ENCODE assay signal across 8 cellular contexts in the genomic region with DNA sequence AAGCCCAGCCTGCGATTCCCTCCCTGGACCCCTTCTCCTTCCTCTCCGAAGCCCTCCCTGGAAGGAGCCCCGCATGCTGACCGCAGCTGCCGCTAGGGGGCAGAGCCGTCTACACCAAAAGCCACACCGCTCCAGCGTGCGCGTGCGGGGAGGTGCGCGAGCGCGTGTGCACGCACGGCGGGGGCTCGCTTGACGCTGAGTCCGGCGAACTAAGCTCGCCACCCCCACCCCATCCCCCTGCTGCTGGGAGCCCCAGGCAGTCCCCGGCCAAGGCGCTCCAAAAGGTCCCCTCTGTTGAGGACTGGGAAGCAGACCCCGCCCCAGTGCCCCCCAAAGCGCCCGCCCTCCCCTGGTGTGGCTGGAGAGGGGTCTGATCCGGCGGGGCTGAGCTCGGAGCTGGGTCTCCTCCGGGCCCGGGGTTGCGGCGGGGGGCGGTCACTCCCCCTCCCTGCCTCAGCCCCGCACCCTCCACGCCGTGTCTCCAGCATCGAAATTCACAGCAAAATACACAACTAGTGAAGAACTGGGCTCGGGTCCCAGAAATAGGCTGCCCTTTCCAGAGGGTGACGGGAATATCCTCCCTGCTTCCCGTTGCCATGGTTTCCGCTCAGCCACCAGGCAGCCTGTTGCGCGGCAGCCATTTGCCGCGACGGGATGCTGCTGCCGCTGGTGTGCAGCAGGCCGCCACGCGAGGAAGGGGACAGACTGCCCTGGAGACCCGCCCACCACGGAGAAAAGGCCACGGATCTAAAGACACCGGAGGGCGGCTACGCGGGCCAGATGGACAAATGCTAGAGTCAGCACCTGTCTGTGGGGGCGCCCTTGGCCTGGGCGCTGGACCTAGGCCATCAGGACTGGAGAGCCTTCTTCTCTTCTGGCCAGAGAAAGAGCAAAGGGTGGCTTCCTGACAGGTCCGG. TPM values are rescaled to one million over a fixed set of nuclear protein-coding genes. Genes with fewer than 3 reads are reported as not detected.
DNase-seq lines count a peak whose midpoint lies in the region; ATAC-seq and TF ChIP-seq lines count a peak whose summit lies in the region.

No MANE protein-coding gene starts in this region.

- no peaks in the 10 kb centered on the region for H3K9me3 Mint-ChIP-seq in activated naive CD8-positive, alpha-beta T cell treated with anti-CD3 and anti-CD28 coated beads, Interleukin-2, amount 10 ng/mL, durations not matched to agents 7 days and 5 days

- POLR2A ChIA-PET in activated naive CD8-positive, alpha-beta T cell treated with anti-CD3 and anti-CD28 coated beads, Interleukin-2, amount 10 ng/mL, durations not matched to agents 7 days and 5 days (lab: Charles Lee): interaction anchor here (1.2 kb wide), 1 partner anchor 12 kb away, joined by 3 read pairs; no protein-coding TSS in a partner anchor

- peak overlapping the region; percentile 75 for H3K4me3 Mint-ChIP-seq in activated naive CD8-positive, alpha-beta T cell treated with anti-CD3 and anti-CD28 coated beads, Interleukin-2, amount 10 ng/mL, durations not matched to agents 7 days and 5 days

- H3K4me1 Mint-ChIP-seq in activated naive CD8-positive, alpha-beta T cell treated with anti-CD3 and anti-CD28 coated beads, Interleukin-2, amount 10 ng/mL, durations not matched to agents 7 days and 5 days: peaks cover 7% of the 10 kb centered on the region

- peak; percentile 63 to 82 (median 72) for TF ChIP-seq CTCF in heart left ventricle (IDR thresholded peaks at IDR 0.05)
- peak; percentile 60 to 73 (median 72) for TF ChIP-seq CTCF in transverse colon (IDR thresholded peaks at IDR 0.05)

- H3K27me3 Mint-ChIP-seq in activated naive CD8-positive, alpha-beta T cell treated with anti-CD3 and anti-CD28 coated beads, Interleukin-2, amount 10 ng/mL, durations not matched to agents 7 days and 5 days: peaks cover 6% of the 10 kb centered on the region

- H3K27me3 ChIP-seq in heart left ventricle: peaks cover 0 to 52% (median 0%) of the 10 kb centered on the region in 9 donors
- peaks cover 8% of the 10 kb centered on the region for H3K27me3 ChIP-seq in transverse colon

- H3K4me1 ChIP-seq in heart left ventricle: peaks cover 0 to 11% (median 4%) of the 10 kb centered on the region in 12 donors
- peaks cover 0 to 8% (median 0%) of the 10 kb centered on the region in 4 donors for H3K4me1 ChIP-seq in transverse colon

- H3K36me3 Mint-ChIP-seq in activated naive CD8-positive, alpha-beta T cell treated with anti-CD3 and anti-CD28 coated beads, Interleukin-2, amount 10 ng/mL, durations not matched to agents 7 days and 5 days: no peaks in the 10 kb centered on the region

- no peak for TF ChIP-seq POLR2A in heart left ventricle (IDR thresholded peaks at IDR 0.05)
- no peak for TF ChIP-seq POLR2A in transverse colon (IDR thresholded peaks at IDR 0.05)

- H3K27ac Mint-ChIP-seq in activated naive CD8-positive, alpha-beta T cell treated with anti-CD3 and anti-CD28 coated beads, Interleukin-2, amount 10 ng/mL, durations not matched to agents 7 days and 5 days: no peak overlapping the region

- H3K4me3 ChIP-seq in heart left ventricle: peak overlapping the region in 11 of 12 donors; percentile 7 to 51 (median 45)
- H3K4me3 ChIP-seq in transverse colon: peak overlapping the region; percentile 17 to 53 (median 28)

- ATAC-seq in activated naive CD8-positive, alpha-beta T cell treated with anti-CD3 and anti-CD28 coated beads, Interleukin-2, amount 10 ng/mL, durations not matched to agents 7 days and 5 days (ENCODE audit: low read depth): peak; percentile 87
- peak; percentile 82 to 95 (median 92) for ATAC-seq in heart left ventricle

- intact Hi-C loops in heart left ventricle (cut with DNase I): loop anchor here (2.0 to 10.0 kb wide), 6 partner anchors 37 to 59 kb away; a partner anchor contains a TSS
- intact Hi-C loops in posterior cingulate gyrus (cut with DNase I): loop anchor here (5.0 kb wide), 1 partner anchor 57 kb away; no protein-coding TSS in a partner anchor
- intact Hi-C loops in transverse colon (cut with DNase I; ENCODE audit: low total_unique reads): no loop called here

- H3K36me3 ChIP-seq in heart left ventricle (no peaks in the 10 kb centered on the region), transverse colon (no peaks in the 10 kb centered on the region)

- WGBS in heart left ventricle, 4 donors: 4 to 28% (median 13%) methylated on average over 39 to 63 of the region's 63 CpGs
- 62% methylated on average over 49 of the region's 63 CpGs; no CpG with 5 or more reads in 1 of the 2 donors for WGBS in transverse colon (ENCODE audit: low coverage in 1 of 2), 2 donors

- in situ Hi-C loops in KBM-7 (cut with MboI; ENCODE audit: low pct_unique_long_range_greater_than_20kb, low sequenced_read_pairs) (no loop called here), transverse colon (cut with MboI; ENCODE audit: low pct_ligation_motif_present in 1 of 4, low pct_unique_long_range_greater_than_20kb in 1 of 4, low sequenced_read_pairs in 3 of 4) (no loop called here)

- no peak for TF ChIP-seq EP300 in transverse colon (IDR thresholded peaks at IDR 0.05; ENCODE audit: low read depth)

- H3K9me3 ChIP-seq in heart left ventricle (no peaks in the 10 kb centered on the region), transverse colon (no peaks in the 10 kb centered on the region)

- H3K27ac ChIP-seq in heart left ventricle (no peak overlapping the region), transverse colon (no peak overlapping the region)

- DNase-seq in NCI-H2081 (lab: John Stamatoyannopoulos, UW) (peak; percentile 51 to 56), NCI-H2081 treated with DMSO at 0.1 percent for 48 hours (lab: John Stamatoyannopoulos, UW) (no peak), KBM-7 (peak; percentile 91), SKM-1 treated with dmso at 0.1 percent for 144 hours (lab: John Stamatoyannopoulos, UW; ENCODE audit: unreplicated experiment) (peak; percentile 7), heart left ventricle (peak; percentile 68 to 88 (median 71)), posterior cingulate gyrus (peak; percentile 63 to 97 (median 82)), transverse colon (peak; percentile 66)
- DNase-seq in activated naive CD8-positive, alpha-beta T cell treated with anti-CD3 and anti-CD28 coated beads, Interleukin-2, amount 10 ng/mL, durations not matched to agents 7 days and 5 days: peak; percentile 79

RNA-seq across cellular contexts. Expression of a gene that starts 11.2 kb away (rescaled TPM):
- 10 to 100 TPM; 19.0 to 19.7 TPM for total RNA-seq in activated naive CD8-positive, alpha-beta T cell treated with anti-CD3 and anti-CD28 coated beads, Interleukin-2, amount 10 ng/mL, durations not matched to agents 7 days and 5 days
- total RNA-seq in heart left ventricle (10 to 100 TPM; 16.2 to 87.3 (median 36.9) TPM), transverse colon (10 to 100 TPM in 3 of 4 donors, 1 to 10 TPM in 1; 5.2 to 32.5 (median 26.8) TPM)
- polyA plus RNA-seq in heart left ventricle: 100 to 1,000 TPM in 1 of 2 donors, 10 to 100 TPM in 1; 85.0 to 126 TPM

RNA-seq across cellular contexts. Expression of a gene that starts 36.8 kb away (rescaled TPM):
- not detected for total RNA-seq in activated naive CD8-positive, alpha-beta T cell treated with anti-CD3 and anti-CD28 coated beads, Interleukin-2, amount 10 ng/mL, durations not matched to agents 7 days and 5 days
- total RNA-seq in heart left ventricle: under 1 TPM in 1 of 9 donors, not detected in 8; 0.25 TPM
- polyA plus RNA-seq in heart left ventricle: under 1 TPM in 1 of 2 donors, not detected in 1; 0.04 TPM
- not detected for total RNA-seq in transverse colon
